9 cellular contexts compared by ENCODE assay signal in genomic region chr5:132775439-132776076, GRCh38. TPM values are rescaled to one million over a fixed set of nuclear protein-coding genes. Genes with fewer than 3 reads are reported as not detected.
DNase-seq lines count a peak whose midpoint lies in the region; ATAC-seq, FAIRE-seq and TF ChIP-seq lines count a peak whose summit lies in the region.
"Had no signal": no experiment of that assay in that cellular context is flagged by ENCODE, and none has a peak within 500 bp of the region (broad histone marks: within the 10 kb centered on the region; RNA-seq: fewer than 3 reads in every experiment).

No MANE protein-coding gene starts in this region.

- CTCF ChIA-PET in SK-N-SH (lab: Yijun Ruan, JAX): interaction anchor here (0.7 to 3.0 kb wide), 10 partner anchors 10 to 542 kb away, joined by 3 to 16 read pairs (median 4); partner anchors contain the start of gene CCNI2

- no peak overlapping the region for H3K27ac Mint-ChIP-seq in immature natural killer cell

- no peak for TF ChIP-seq EP300 in SK-N-SH (IDR thresholded peaks at IDR 0.05; ENCODE audit: borderline replicate concordance in 1 of 2, low read depth in 1 of 2, low read length in 1 of 2)

- no peaks in the 10 kb centered on the region for H3K36me3 ChIP-seq in SK-N-SH (replicated peaks in 1 of 2; ENCODE audit: control insufficient read depth in 1 of 2, insufficient read depth in 2 of 2, low read length in 1 of 2)
- no peaks in the 10 kb centered on the region for H3K36me3 ChIP-seq in adipocyte (ENCODE audit: control insufficient read depth, insufficient read depth, low read length, severe bottlenecking)
- H3K36me3 ChIP-seq in subcutaneous abdominal adipose tissue (ENCODE audit: control insufficient read depth in 5 of 5, insufficient read depth in 5 of 5, low read length in 5 of 5): no peaks in the 10 kb centered on the region

- no peak for TF ChIP-seq RAD21 in SK-N-SH (IDR thresholded peaks at IDR 0.05; ENCODE audit: low read length)

- peak overlapping the region; percentile 63; the same call in 1 of the 2 replicates for H3K9ac ChIP-seq in SK-N-SH
- peak overlapping the region; percentile 81 for H3K9ac ChIP-seq in adipocyte (ENCODE audit: low read length)
- H3K9ac ChIP-seq in subcutaneous abdominal adipose tissue (ENCODE audit: low read length in 5 of 5): peak overlapping the region in 4 of 5 donors; percentile 1 to 71 (median 35)

- H4K20me1 ChIP-seq in SK-N-SH (ENCODE audit: insufficient read depth): 0 out of 2 replicates have a peak, but pooled peaks cover 4% of the 10 kb centered on the region

- H3K27me3 ChIP-seq in SK-N-SH (ENCODE audit: insufficient read depth) (no peaks in the 10 kb centered on the region), adipocyte (replicated peaks; ENCODE audit: control insufficient read depth, insufficient read depth, low read length) (no peaks in the 10 kb centered on the region), subcutaneous abdominal adipose tissue (ENCODE audit: control insufficient read depth in 5 of 5, insufficient read depth in 4 of 5, low read length in 5 of 5) (no peaks in the 10 kb centered on the region)

- H3K9me2 ChIP-seq in SK-N-SH: no peaks in the 10 kb centered on the region

- H2AFZ ChIP-seq in SK-N-SH (ENCODE audit: low read depth): peak overlapping the region; percentile 71

- peaks cover 2 to 6% (median 3%) of the 10 kb centered on the region in 3 donors for H3K27me3 Mint-ChIP-seq in immature natural killer cell (ENCODE audit: low read depth in 3 of 3)

- H3K27ac ChIP-seq in SK-N-SH (ENCODE audit: low read depth in 2 of 2, low read length in 1 of 2) (no peak overlapping the region), subcutaneous abdominal adipose tissue (ENCODE audit: low read depth, low read length) (peak overlapping the region; percentile 62)

- POLR2A ChIA-PET in SK-N-SH (lab: Yijun Ruan, JAX): interaction anchor here (0.6 kb wide), 1 partner anchor 15 kb away, joined by 4 read pairs; no protein-coding TSS in a partner anchor

- H3K4me2 ChIP-seq in SK-N-SH: peak overlapping the region; percentile 96

- no peak for TF ChIP-seq POLR2A in GM12891 (IDR thresholded peaks at IDR 0.05; ENCODE audit: low read depth, low read length)

- peaks cover 5% of the 10 kb centered on the region for H3F3A ChIP-seq in SK-N-SH (replicated peaks; ENCODE audit: insufficient read depth)

- peaks cover 14 to 26% of the 10 kb centered on the region in 2 donors for H3K4me1 Mint-ChIP-seq in immature natural killer cell

- no peaks in the 10 kb centered on the region for H3K9me3 Mint-ChIP-seq in immature natural killer cell

- DNase-seq in SK-N-SH (no peak), adipocyte (ENCODE audit: low read depth) (peak; percentile 66), immature natural killer cell (no peak), GM12891 (ENCODE audit: insufficient read length, low spot score) (no peak), GM19239 (ENCODE audit: insufficient read length, low spot score) (no peak)
- DNase-seq: Karpas-422 had no signal

- 80% methylated on average over 8 of the region's 8 CpGs for WGBS in SK-N-SH (ENCODE audit: low lambda C conversion rate)

- H3K4me3 ChIP-seq in SK-N-SH (ENCODE audit: low read depth in 2 of 2, low read length in 1 of 2) (peak overlapping the region; percentile 75 to 85), adipocyte (ENCODE audit: low read length) (peak overlapping the region; percentile 86), subcutaneous abdominal adipose tissue (ENCODE audit: low read depth in 1 of 5, low read length in 5 of 5) (peak overlapping the region in 4 of 5 donors; percentile 46 to 88 (median 84))

- H3K9me3 ChIP-seq in SK-N-SH (no peaks in the 10 kb centered on the region), adipocyte (ENCODE audit: control insufficient read depth, low read length) (no peaks in the 10 kb centered on the region), subcutaneous abdominal adipose tissue (ENCODE audit: control insufficient read depth in 5 of 5, low read length in 5 of 5) (no peaks in the 10 kb centered on the region)

- peak overlapping the region; percentile 8 to 79 (median 74) for H3K4me3 Mint-ChIP-seq in immature natural killer cell

- H3K4me1 ChIP-seq in SK-N-SH (ENCODE audit: control insufficient read depth in 1 of 2, insufficient read depth in 2 of 2, low read depth in 1 of 2, low read length in 1 of 2): peaks cover 10 to 49% of the 10 kb centered on the region in 2 experiments; a peak in 1 of 4 replicates
- peaks cover 37% of the 10 kb centered on the region for H3K4me1 ChIP-seq in adipocyte (ENCODE audit: control insufficient read depth, insufficient read depth, low read length)
- peaks cover 6 to 69% (median 64%) of the 10 kb centered on the region in 5 donors for H3K4me1 ChIP-seq in subcutaneous abdominal adipose tissue (ENCODE audit: control insufficient read depth in 5 of 5, insufficient read depth in 5 of 5, low read length in 5 of 5)

- ATAC-seq in SK-N-SH treated with all-trans-retinoic acid at 6 μM for 48 hours (no peak), HG03354 (IDR thresholded peaks at IDR 0.05; ENCODE audit: poor library complexity, severe bottlenecking, unreplicated experiment) (no peak)

- no peaks in the 10 kb centered on the region for H3K36me3 Mint-ChIP-seq in immature natural killer cell

- H3K79me2 ChIP-seq in SK-N-SH (ENCODE audit: insufficient read depth): peaks cover 60% of the 10 kb centered on the region

- no peak for FAIRE-seq in GM12891 (lab: Jason Lieb, UNC)
- no peak for FAIRE-seq in GM19239 (lab: Jason Lieb, UNC)

- TF ChIP-seq CTCF in SK-N-SH (IDR thresholded peaks at IDR 0.05): no peak

TF ChIP-seq in SK-N-SH, 30 proteins besides CTCF, POLR2A, EP300 and RAD21 (continues in another document):
- TF ChIP-seq USF1 (IDR thresholded peaks at IDR 0.05; ENCODE audit: borderline replicate concordance, low read depth): 0 out of 2 replicates have a peak, but pooled peaks have one; percentile 34

TF ChIP-seq in SK-N-SH treated with all-trans-retinoic acid at 6 μM for 48 hours, 23 proteins besides CTCF, POLR2A, EP300 and RAD21:
- no peak for TF ChIP-seq CREB5 (CRISPR knock-in tag; IDR thresholded peaks at IDR 0.05; ENCODE audit: low read depth)
- TF ChIP-seq BACH2 (CRISPR knock-in tag; IDR thresholded peaks at IDR 0.05; ENCODE audit: borderline replicate concordance): no peak
- no peak for TF ChIP-seq ESRRG (CRISPR knock-in tag; IDR thresholded peaks at IDR 0.05)
- TF ChIP-seq ZFP30 (CRISPR knock-in tag; IDR thresholded peaks at IDR 0.05): no peak

TF ChIP-seq in GM12891, 5 proteins besides CTCF, POLR2A, EP300 and RAD21:
- TF ChIP-seq SPI1 (IDR thresholded peaks at IDR 0.05; ENCODE audit: low read depth, low read length) (no peak), TAF1 (IDR thresholded peaks at IDR 0.05; ENCODE audit: low read depth, low read length) (no peak), POLR2AphosphoS5 (IDR thresholded peaks at IDR 0.05; ENCODE audit: low read depth, low read length) (no peak), POU2F2 (IDR thresholded peaks at IDR 0.05; ENCODE audit: low read depth, low read length) (no peak), PAX5 (IDR thresholded peaks at IDR 0.05; ENCODE audit: insufficient read depth, low read length, severe bottlenecking) (no peak)
TF ChIP-seq in GM12891: peak in this region for 0.

RNA-seq across cellular contexts. Expression of gene SEPTIN8, which starts 1.5 kb away (rescaled TPM):
- polyA plus RNA-seq in SK-N-SH (2012; rRNA removed) (54.9 and 57.6 TPM in 2 replicates), immature natural killer cell (1 to 10 TPM in 2 of 3 donors, under 1 TPM in 1; 0.79 to 1.3 (median 1.2) TPM)
- polyA plus RNA-seq in SK-N-SH (2012; cell fraction: cytosol; rRNA removed): 39.8 and 45.4 TPM in 2 replicates
- polyA plus RNA-seq in SK-N-SH (2012; cell fraction: nucleus; rRNA removed): 106 and 142 TPM in 2 replicates
- polyA plus RNA-seq in GM12891 (2012; ENCODE audit: low read depth, missing spikeins): 24.6 TPM

RNA-seq across cellular contexts. Expression of gene CCNI2, which starts 28.3 kb away (rescaled TPM):
- polyA plus RNA-seq in SK-N-SH (2012; rRNA removed): 0.05 and 0.34 TPM in 2 replicates
- 0.06 and 0.16 TPM in 2 replicates for polyA plus RNA-seq in SK-N-SH (2012; cell fraction: cytosol; rRNA removed)
- polyA plus RNA-seq in SK-N-SH (2012; cell fraction: nucleus; rRNA removed): 0.41 and 0.56 TPM in 2 replicates
- polyA plus RNA-seq in immature natural killer cell: 1 to 10 TPM in 1 of 3 donors, under 1 TPM in 1, not detected in 1; 0.13 to 1.3 TPM
- 5.4 TPM for polyA plus RNA-seq in GM12891 (2012; ENCODE audit: low read depth, missing spikeins)

RNA-seq across cellular contexts. Expression of gene SOWAHA, which starts 37.5 kb away (rescaled TPM):
- polyA plus RNA-seq in SK-N-SH (2012; rRNA removed): 0.23 and 0.30 TPM in 2 replicates
- polyA plus RNA-seq in SK-N-SH (2012; cell fraction: cytosol; rRNA removed): 0.22 and 0.25 TPM in 2 replicates
- 0.11 and 0.14 TPM in 2 replicates for polyA plus RNA-seq in SK-N-SH (2012; cell fraction: nucleus; rRNA removed)
- polyA plus RNA-seq in immature natural killer cell: not detected
- polyA plus RNA-seq in GM12891 (2012; ENCODE audit: low read depth, missing spikeins): 0.23 TPM

RNA-seq across cellular contexts. Expression of gene KIF3A, which starts 38.2 kb away (rescaled TPM):
- polyA plus RNA-seq in SK-N-SH (2012; rRNA removed) (5.1 and 5.2 TPM in 2 replicates), immature natural killer cell (10 to 100 TPM in 1 of 3 donors, 1 to 10 TPM in 2; 7.4 to 13.5 (median 8.2) TPM)
- polyA plus RNA-seq in SK-N-SH (2012; cell fraction: cytosol; rRNA removed): 6.2 and 9.3 TPM in 2 replicates
- polyA plus RNA-seq in SK-N-SH (2012; cell fraction: nucleus; rRNA removed): 7.2 and 11.8 TPM in 2 replicates
- 8.6 TPM for polyA plus RNA-seq in GM12891 (2012; ENCODE audit: low read depth, missing spikeins)

RNA-seq across cellular contexts. Expression of gene SHROOM1, which starts 54.9 kb away (rescaled TPM):
- 3.8 and 4.8 TPM in 2 replicates for polyA plus RNA-seq in SK-N-SH (2012; rRNA removed)
- 1.5 and 2.9 TPM in 2 replicates for polyA plus RNA-seq in SK-N-SH (2012; cell fraction: cytosol; rRNA removed)
- polyA plus RNA-seq in SK-N-SH (2012; cell fraction: nucleus; rRNA removed): 11.3 and 13.4 TPM in 2 replicates
- 1 to 10 TPM in 1 of 3 donors, not detected in 2; 1.4 TPM for polyA plus RNA-seq in immature natural killer cell
- 4.3 TPM for polyA plus RNA-seq in GM12891 (2012; ENCODE audit: low read depth, missing spikeins)

Comparison
In these comparisons a context has a peak if more than half of its experiments do, and no peak if none do; other contexts are left out.
1. RNA of gene SEPTIN8, which starts 1.5 kb away (polyA plus RNA-seq): 39.8 to 142 TPM in SK-N-SH; 0.79 to 1.3 TPM in immature natural killer cell; every median in the first group is over 10 times any median in the second.
2. Peak in every context shown above with its lines, with median percentiles within 50 percentile points of each other: H3K4me3 ChIP-seq and H3K9ac ChIP-seq.